In genomic region chr10:67802767-67803538, GRCh38 we compare ENCODE assay signal across 16 cellular contexts. TPM values are rescaled to one million over a fixed set of nuclear protein-coding genes. Genes with fewer than 3 reads are reported as not detected.
A peak's percentile ranks its signal among the peaks of the same experiment; 100 is the strongest.
DNase-seq lines count a peak whose midpoint lies in the region; ATAC-seq, FAIRE-seq and TF ChIP-seq lines count a peak whose summit lies in the region.
"Had no signal": no experiment of that assay in that cellular context is flagged by ENCODE, and none has a peak within 500 bp of the region (broad histone marks: within the 10 kb centered on the region; RNA-seq: fewer than 3 reads in every experiment).

No MANE protein-coding gene starts in this region.

- no peak overlapping the region for H3K4me3 Mint-ChIP-seq in activated T-helper 1 cell treated with anti-CD3 and anti-CD28 coated beads, Interleukin-12 subunit alpha, Interleukin-12 subunit beta, Interleukin-2, Interleukin-4 antibody, amounts not matched to agents 30 ng/mL and 10 ng/mL and 1 ng/mL, durations not matched to agents 14 hours and 24 hours and 36 hours
- H3K4me3 Mint-ChIP-seq: dendritic cell treated with granulocyte-macrophage colony-stimulating factor and Interleukin-4, amounts not matched to agents 40 ng/mL and 50 ng/mL, for 4 days had no signal

- no peaks in the 10 kb centered on the region for H3K9me3 ChIP-seq in A549
- H3K9me3 ChIP-seq: prostate gland had no signal

- H3K27me3 Mint-ChIP-seq in activated T-helper 1 cell treated with anti-CD3 and anti-CD28 coated beads, Interleukin-12 subunit alpha, Interleukin-12 subunit beta, Interleukin-2, Interleukin-4 antibody, amounts not matched to agents 30 ng/mL and 10 ng/mL and 1 ng/mL, durations not matched to agents 14 hours and 24 hours and 36 hours (ENCODE audit: insufficient read depth) = no peaks in the 10 kb centered on the region
- H3K27me3 Mint-ChIP-seq: dendritic cell treated with granulocyte-macrophage colony-stimulating factor and Interleukin-4, amounts not matched to agents 40 ng/mL and 50 ng/mL, for 4 days had no signal

- intact Hi-C loops in activated T-helper 1 cell treated with anti-CD3 and anti-CD28 coated beads, Interleukin-12 subunit alpha, Interleukin-12 subunit beta, Interleukin-2, Interleukin-4 antibody, amounts not matched to agents 30 ng/mL and 10 ng/mL and 1 ng/mL, durations not matched to agents 14 hours and 24 hours and 36 hours (cut with micrococcal nuclease) = loop anchor here (1.0 kb wide), 3 partner anchors 12 to 47 kb away; no protein-coding TSS in a partner anchor

- peak overlapping the region; percentile 22 for H3K27ac Mint-ChIP-seq in activated T-helper 1 cell treated with anti-CD3 and anti-CD28 coated beads, Interleukin-12 subunit alpha, Interleukin-12 subunit beta, Interleukin-2, Interleukin-4 antibody, amounts not matched to agents 30 ng/mL and 10 ng/mL and 1 ng/mL, durations not matched to agents 14 hours and 24 hours and 36 hours
- H3K27ac Mint-ChIP-seq: dendritic cell treated with granulocyte-macrophage colony-stimulating factor and Interleukin-4, amounts not matched to agents 40 ng/mL and 50 ng/mL, for 4 days had no signal

- peaks cover 24% of the 10 kb centered on the region for H3K4me1 ChIP-seq in A549
- H3K4me1 ChIP-seq: prostate gland had no signal

- no peak for TF ChIP-seq POLR2A in A549 (IDR thresholded peaks at IDR 0.05; ENCODE audit: low read length)

- peaks cover 3% of the 10 kb centered on the region for H3K36me3 Mint-ChIP-seq in activated T-helper 1 cell treated with anti-CD3 and anti-CD28 coated beads, Interleukin-12 subunit alpha, Interleukin-12 subunit beta, Interleukin-2, Interleukin-4 antibody, amounts not matched to agents 30 ng/mL and 10 ng/mL and 1 ng/mL, durations not matched to agents 14 hours and 24 hours and 36 hours (ENCODE audit: low read depth)

- DNase-seq in A549 (ENCODE audit: low read depth in 1 of 2, low spot score in 1 of 2) (no peak), NCI-H2196 (lab: John Stamatoyannopoulos, UW; ENCODE audit: unreplicated experiment) (no peak), kidney tubule cell (ENCODE audit: low spot score) (no peak)
- no peak for DNase-seq in activated T-helper 1 cell treated with anti-CD3 and anti-CD28 coated beads, Interleukin-12 subunit alpha, Interleukin-12 subunit beta, Interleukin-2, Interleukin-4 antibody, amounts not matched to agents 30 ng/mL and 10 ng/mL and 1 ng/mL, durations not matched to agents 14 hours and 24 hours and 36 hours (ENCODE audit: low spot score)
- DNase-seq: amygdala, DND-41, NCI-H345, T-helper 9 cell had no signal

- POLR2A ChIA-PET in A549 (lab: Yijun Ruan, JAX) = no interaction called here

- peaks cover 24% of the 10 kb centered on the region for H3K4me1 Mint-ChIP-seq in activated T-helper 1 cell treated with anti-CD3 and anti-CD28 coated beads, Interleukin-12 subunit alpha, Interleukin-12 subunit beta, Interleukin-2, Interleukin-4 antibody, amounts not matched to agents 30 ng/mL and 10 ng/mL and 1 ng/mL, durations not matched to agents 14 hours and 24 hours and 36 hours (ENCODE audit: low read depth)

- H3K4me3 ChIP-seq in A549 = no peak overlapping the region
- H3K4me3 ChIP-seq: prostate gland had no signal

- no peak for TF ChIP-seq CTCF in A549 (IDR thresholded peaks at IDR 0.05)

- peak overlapping the region; percentile 60 for H3K4me2 ChIP-seq in A549

- FAIRE-seq in A549 (lab: Jason Lieb, UNC) = no peak
- FAIRE-seq: H1 had no signal

- TF ChIP-seq RAD21 in A549 (conservative IDR thresholded peaks at IDR 0.05 in 1 of 2, IDR thresholded peaks at IDR 0.05 in 1 of 2) = no peak

- no peak for TF ChIP-seq EP300 in A549 (IDR thresholded peaks at IDR 0.05)

- ATAC-seq in A549 (peak in 1 of 2 experiments; percentile 61; a peak in 3 of 6 replicates), GM18909 (IDR thresholded peaks at IDR 0.05; ENCODE audit: poor library complexity, unreplicated experiment) (peak; percentile 36), HG02763 (IDR thresholded peaks at IDR 0.05; ENCODE audit: unreplicated experiment) (peak; percentile 50), HG03108 (IDR thresholded peaks at IDR 0.05; ENCODE audit: unreplicated experiment) (no peak), HG03135 (IDR thresholded peaks at IDR 0.05; ENCODE audit: unreplicated experiment) (no peak)

- CTCF ChIA-PET in A549 (lab: Yijun Ruan, JAX) = interaction anchor here (0.9 to 3.0 kb wide), 3 partner anchors 13 to 15 kb away, joined by 3 to 19 read pairs (median 5); no protein-coding TSS in a partner anchor

- 88% methylated on average over 10 of the region's 10 CpGs for WGBS in A549 (ENCODE audit: missing lambda C conversion rate)

- peak overlapping the region; percentile 56 to 68 for H3K27ac ChIP-seq in A549
- H3K27ac ChIP-seq: prostate gland, RWPE1 had no signal

- H3K9me3 Mint-ChIP-seq in activated T-helper 1 cell treated with anti-CD3 and anti-CD28 coated beads, Interleukin-12 subunit alpha, Interleukin-12 subunit beta, Interleukin-2, Interleukin-4 antibody, amounts not matched to agents 30 ng/mL and 10 ng/mL and 1 ng/mL, durations not matched to agents 14 hours and 24 hours and 36 hours = no peaks in the 10 kb centered on the region
- H3K9me3 Mint-ChIP-seq: dendritic cell treated with granulocyte-macrophage colony-stimulating factor and Interleukin-4, amounts not matched to agents 40 ng/mL and 50 ng/mL, for 4 days had no signal

TF ChIP-seq in A549, 52 proteins besides CTCF, POLR2A, EP300 and RAD21:
- no peak for TF ChIP-seq PHF8 (IDR thresholded peaks at IDR 0.05; ENCODE audit: borderline replicate concordance, low read depth)
- no peak for TF ChIP-seq ZSCAN20 (CRISPR knock-in tag; IDR thresholded peaks at IDR 0.05)
- no peak for TF ChIP-seq HEYL (CRISPR knock-in tag; IDR thresholded peaks at IDR 0.05)
- no peak for TF ChIP-seq NPAS2 (CRISPR knock-in tag; IDR thresholded peaks at IDR 0.05; ENCODE audit: borderline replicate concordance)
- no peak for TF ChIP-seq JUNB (IDR thresholded peaks at IDR 0.05)
- TF ChIP-seq HMGXB4 (CRISPR knock-in tag; IDR thresholded peaks at IDR 0.05; ENCODE audit: borderline replicate concordance) = no peak
- TF ChIP-seq FOSB (CRISPR knock-in tag; IDR thresholded peaks at IDR 0.05) = no peak
- no peak for TF ChIP-seq MYC (IDR thresholded peaks at IDR 0.05; ENCODE audit: borderline replicate concordance, low read length)
- TF ChIP-seq RCOR1 (IDR thresholded peaks at IDR 0.05; ENCODE audit: low read depth, low read length) = no peak
- no peak for TF ChIP-seq ESRRA (IDR thresholded peaks at IDR 0.05; ENCODE audit: borderline replicate concordance, low read length)
- TF ChIP-seq KDM1A (IDR thresholded peaks at IDR 0.05; ENCODE audit: low read depth) = no peak
- TF ChIP-seq MAX (IDR thresholded peaks at IDR 0.05) = no peak
- TF ChIP-seq GATA3 (IDR thresholded peaks at IDR 0.05; ENCODE audit: borderline replicate concordance) = no peak
- TF ChIP-seq HES2 (IDR thresholded peaks at IDR 0.05) = no peak
- TF ChIP-seq SMC3 (IDR thresholded peaks at IDR 0.05) = no peak

RNA-seq across cellular contexts. Expression of gene DNAJC12, which starts 35.0 kb away (rescaled TPM):
- polyA plus RNA-seq in A549 (2011; rRNA removed) = 80.0 and 87.9 TPM in 2 replicates
- polyA plus RNA-seq in A549 (2012; cell fraction: cytosol; rRNA removed) = 15.4 and 15.5 TPM in 2 replicates
- 3.5 and 7.5 TPM in 2 replicates for polyA plus RNA-seq in A549 (2012; cell fraction: nucleus; rRNA removed)
- polyA plus RNA-seq in A549 (2017; fragmentation: RNase III; extraction: RNeasy Plus Mini Kit Qiagen cat#74134 plus additional on column Dnase treatment) = 13.1 to 19.8 TPM (median 19.1 TPM) in 3 replicates
- 5.2 and 5.8 TPM in 2 replicates for polyA minus RNA-seq in A549 (2011; rRNA and poly(A)+ RNA removed)
- 25.0 and 27.2 TPM in 2 replicates for total RNA-seq in activated T-helper 1 cell treated with anti-CD3 and anti-CD28 coated beads, Interleukin-12 subunit alpha, Interleukin-12 subunit beta, Interleukin-2, Interleukin-4 antibody, amounts not matched to agents 30 ng/mL and 10 ng/mL and 1 ng/mL, durations not matched to agents 14 hours and 24 hours and 36 hours

Comparison
In these comparisons a context has a peak if more than half of its experiments do, and no peak if none do; other contexts are left out.
1. ATAC-seq: peak in GM18909 (single experiment) and HG02763 (single experiment); none in HG03108 (single experiment) and HG03135 (single experiment).